Comparison of ENCODE assay signal across 8 cellular contexts in genomic region chr14:23009483-23009938, GRCh38. TPM values are rescaled to one million over a fixed set of nuclear protein-coding genes. Genes with fewer than 3 reads are reported as not detected.
DNase-seq lines count a peak whose midpoint lies in the region; ATAC-seq and TF ChIP-seq lines count a peak whose summit lies in the region.

No MANE protein-coding gene starts in this region.

- H3K27me3 ChIP-seq in SK-N-SH (ENCODE audit: insufficient read depth) (no peaks in the 10 kb centered on the region), iPS-18a (ENCODE audit: control insufficient read depth, insufficient read depth, low read length) (no peaks in the 10 kb centered on the region), suprapubic skin (no peaks in the 10 kb centered on the region)

- peaks cover 34% of the 10 kb centered on the region for H3F3A ChIP-seq in SK-N-SH (replicated peaks; ENCODE audit: insufficient read depth)

- H3K4me3 ChIP-seq in SK-N-SH (ENCODE audit: low read depth in 2 of 2, low read length in 1 of 2) (peak overlapping the region; percentile 50 to 61), WI38 (ENCODE audit: low read depth, low read length) (peak overlapping the region; percentile 58), iPS-18a (ENCODE audit: low read length) (peak overlapping the region; percentile 64), suprapubic skin (peak overlapping the region; percentile 63)

- no peaks in the 10 kb centered on the region for H4K20me1 ChIP-seq in SK-N-SH (ENCODE audit: insufficient read depth)

- H3K9ac ChIP-seq in SK-N-SH = peak overlapping the region; percentile 69
- peak overlapping the region; percentile 38 for H3K9ac ChIP-seq in iPS-18a (ENCODE audit: low read length)

- H3K36me3 ChIP-seq in SK-N-SH (replicated peaks in 1 of 2; ENCODE audit: control insufficient read depth in 1 of 2, insufficient read depth in 2 of 2, low read length in 1 of 2) (no peaks in the 10 kb centered on the region), iPS-18a (ENCODE audit: control insufficient read depth, low read depth, low read length) (no peaks in the 10 kb centered on the region), suprapubic skin (no peaks in the 10 kb centered on the region)

- no peak for TF ChIP-seq EP300 in SK-N-SH (IDR thresholded peaks at IDR 0.05; ENCODE audit: borderline replicate concordance in 1 of 2, low read depth in 1 of 2, low read length in 1 of 2)
- TF ChIP-seq EP300 in suprapubic skin (IDR thresholded peaks at IDR 0.05) = no peak

- POLR2A ChIA-PET in SK-N-SH (lab: Yijun Ruan, JAX) = no interaction called here

- ATAC-seq in SK-N-SH treated with all-trans-retinoic acid at 6 μM for 48 hours = no peak

- H3K4me1 ChIP-seq in SK-N-SH (ENCODE audit: control insufficient read depth in 1 of 2, insufficient read depth in 2 of 2, low read depth in 1 of 2, low read length in 1 of 2) (peaks cover 18 to 22% of the 10 kb centered on the region in 2 experiments), iPS-18a (ENCODE audit: control insufficient read depth, low read depth, low read length) (peaks cover 17% of the 10 kb centered on the region), suprapubic skin (peaks cover 40% of the 10 kb centered on the region)

- WGBS in SK-N-SH (ENCODE audit: low lambda C conversion rate) = 21% methylated on average over 8 of the region's 8 CpGs
- WGBS in suprapubic skin = 7% methylated on average over 8 of the region's 8 CpGs

- H3K9me2 ChIP-seq in SK-N-SH = no peaks in the 10 kb centered on the region

- no peak for TF ChIP-seq POLR2A in suprapubic skin (IDR thresholded peaks at IDR 0.05)

- TF ChIP-seq RAD21 in SK-N-SH (IDR thresholded peaks at IDR 0.05; ENCODE audit: low read length) = no peak

- H3K79me2 ChIP-seq in SK-N-SH (ENCODE audit: insufficient read depth) = 0 out of 2 replicates have a peak, but pooled peaks cover 3% of the 10 kb centered on the region

- DNase-seq in SK-N-SH (no peak), suprapubic skin (ENCODE audit: low spot score in 2 of 2) (no peak), SHP77 (lab: John Stamatoyannopoulos, UW) (no peak), GM13977 (ENCODE audit: low spot score) (no peak)
- no peak for DNase-seq in stimulated activated CD4-positive, alpha-beta T cell treated with anti-CD3 and anti-CD28 coated beads, Interleukin-1b, Interleukin-23, amount 100 ng/mL, for 48 hours

- H3K4me2 ChIP-seq in SK-N-SH = peak overlapping the region; percentile 65

- TF ChIP-seq CTCF in SK-N-SH (IDR thresholded peaks at IDR 0.05) = no peak
- no peak for TF ChIP-seq CTCF in WI38 (IDR thresholded peaks at IDR 0.05; ENCODE audit: low read depth, low read length)
- no peak for TF ChIP-seq CTCF in suprapubic skin (IDR thresholded peaks at IDR 0.05)
- no peak for TF ChIP-seq CTCF in GM13977 (IDR thresholded peaks at IDR 0.05; ENCODE audit: extremely low read depth, insufficient read depth, missing control alignments)

- H3K27ac ChIP-seq in SK-N-SH (ENCODE audit: low read depth in 2 of 2, low read length in 1 of 2) (peak overlapping the region; percentile 54 to 90), iPS-18a (ENCODE audit: low read length) (no peak overlapping the region), suprapubic skin (peak overlapping the region; percentile 85)

- H3K9me3 ChIP-seq in SK-N-SH = no peaks in the 10 kb centered on the region
- H3K9me3 ChIP-seq in iPS-18a (ENCODE audit: control insufficient read depth, low read depth, low read length) = no peaks in the 10 kb centered on the region
- H3K9me3 ChIP-seq in suprapubic skin = no peaks in the 10 kb centered on the region

- CTCF ChIA-PET in SK-N-SH (lab: Yijun Ruan, JAX) = interaction anchor here (1.8 to 4.1 kb wide), 5 partner anchors 14 to 59 kb away, joined by 3 to 61 read pairs (median 21); partner anchors contain the start of gene CDH24

- in situ Hi-C loops in GM13977 (cut with MboI; ENCODE audit: low pct_unique_long_range_greater_than_20kb, low sequenced_read_pairs, unreplicated experiment) = no loop called here

- peak overlapping the region; percentile 96 for H2AFZ ChIP-seq in SK-N-SH (ENCODE audit: low read depth)

TF ChIP-seq in SK-N-SH, 30 proteins besides CTCF, POLR2A, EP300 and RAD21:
- no peak for TF ChIP-seq FOXJ3 (CRISPR knock-in tag; IDR thresholded peaks at IDR 0.05)
- TF ChIP-seq, protein P1, sequence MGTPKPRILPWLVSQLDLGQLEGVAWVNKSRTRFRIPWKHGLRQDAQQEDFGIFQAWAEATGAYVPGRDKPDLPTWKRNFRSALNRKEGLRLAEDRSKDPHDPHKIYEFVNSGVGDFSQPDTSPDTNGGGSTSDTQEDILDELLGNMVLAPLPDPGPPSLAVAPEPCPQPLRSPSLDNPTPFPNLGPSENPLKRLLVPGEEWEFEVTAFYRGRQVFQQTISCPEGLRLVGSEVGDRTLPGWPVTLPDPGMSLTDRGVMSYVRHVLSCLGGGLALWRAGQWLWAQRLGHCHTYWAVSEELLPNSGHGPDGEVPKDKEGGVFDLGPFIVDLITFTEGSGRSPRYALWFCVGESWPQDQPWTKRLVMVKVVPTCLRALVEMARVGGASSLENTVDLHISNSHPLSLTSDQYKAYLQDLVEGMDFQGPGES (IDR thresholded peaks at IDR 0.05; ENCODE audit: low read depth, low read length) = no peak

TF ChIP-seq in SK-N-SH treated with all-trans-retinoic acid at 6 μM for 48 hours, 23 proteins besides CTCF, POLR2A, EP300 and RAD21 (continues in another document):
- no peak for TF ChIP-seq CSDC2 (CRISPR knock-in tag; IDR thresholded peaks at IDR 0.05)
- TF ChIP-seq ZNF8 (CRISPR knock-in tag; IDR thresholded peaks at IDR 0.05) = no peak
- TF ChIP-seq TOX (CRISPR knock-in tag; IDR thresholded peaks at IDR 0.05; ENCODE audit: borderline replicate concordance) = no peak
- no peak for TF ChIP-seq ARNTL (CRISPR knock-in tag; IDR thresholded peaks at IDR 0.05; ENCODE audit: borderline replicate concordance, low read depth)
- TF ChIP-seq ISL1 (CRISPR knock-in tag; IDR thresholded peaks at IDR 0.05) = no peak
- TF ChIP-seq POU6F1 (CRISPR knock-in tag; IDR thresholded peaks at IDR 0.05; ENCODE audit: borderline replicate concordance, low read depth) = no peak
- TF ChIP-seq, protein P2, sequence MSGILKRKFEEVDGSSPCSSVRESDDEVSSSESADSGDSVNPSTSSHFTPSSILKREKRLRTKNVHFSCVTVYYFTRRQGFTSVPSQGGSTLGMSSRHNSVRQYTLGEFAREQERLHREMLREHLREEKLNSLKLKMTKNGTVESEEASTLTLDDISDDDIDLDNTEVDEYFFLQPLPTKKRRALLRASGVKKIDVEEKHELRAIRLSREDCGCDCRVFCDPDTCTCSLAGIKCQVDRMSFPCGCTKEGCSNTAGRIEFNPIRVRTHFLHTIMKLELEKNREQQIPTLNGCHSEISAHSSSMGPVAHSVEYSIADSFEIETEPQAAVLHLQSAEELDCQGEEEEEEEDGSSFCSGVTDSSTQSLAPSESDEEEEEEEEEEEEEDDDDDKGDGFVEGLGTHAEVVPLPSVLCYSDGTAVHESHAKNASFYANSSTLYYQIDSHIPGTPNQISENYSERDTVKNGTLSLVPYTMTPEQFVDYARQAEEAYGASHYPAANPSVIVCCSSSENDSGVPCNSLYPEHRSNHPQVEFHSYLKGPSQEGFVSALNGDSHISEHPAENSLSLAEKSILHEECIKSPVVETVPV (CRISPR knock-in tag; IDR thresholded peaks at IDR 0.05) = no peak
- TF ChIP-seq GLIS3 (CRISPR knock-in tag; IDR thresholded peaks at IDR 0.05) = no peak
- TF ChIP-seq ZNF565 (CRISPR knock-in tag; conservative IDR thresholded peaks at IDR 0.05; ENCODE audit: low read depth) = no peak
- TF ChIP-seq OSR1 (CRISPR knock-in tag; IDR thresholded peaks at IDR 0.05) = no peak
- TF ChIP-seq BACH2 (CRISPR knock-in tag; IDR thresholded peaks at IDR 0.05; ENCODE audit: borderline replicate concordance) = no peak
- TF ChIP-seq ESRRG (CRISPR knock-in tag; IDR thresholded peaks at IDR 0.05) = no peak

RNA-seq across cellular contexts. Expression of gene C14orf93, which starts 0.4 kb away (rescaled TPM):
- 9.1 and 9.5 TPM in 2 replicates for polyA plus RNA-seq in SK-N-SH (2012; rRNA removed)
- 5.4 and 7.8 TPM in 2 replicates for polyA plus RNA-seq in SK-N-SH (2012; cell fraction: cytosol; rRNA removed)
- polyA plus RNA-seq in SK-N-SH (2012; cell fraction: nucleus; rRNA removed) = 12.3 and 14.9 TPM in 2 replicates
- 10 to 100 TPM; 19.1 to 32.9 (median 24.3) TPM for total RNA-seq in suprapubic skin

RNA-seq across cellular contexts. Expression of gene PSMB5, which starts 25.2 kb away (rescaled TPM):
- 337 and 401 TPM in 2 replicates for polyA plus RNA-seq in SK-N-SH (2012; rRNA removed)
- polyA plus RNA-seq in SK-N-SH (2012; cell fraction: cytosol; rRNA removed) = 295 and 345 TPM in 2 replicates
- 185 and 217 TPM in 2 replicates for polyA plus RNA-seq in SK-N-SH (2012; cell fraction: nucleus; rRNA removed)
- 100 to 1,000 TPM in 3 of 4 donors, 10 to 100 TPM in 1; 59.7 to 167 (median 135) TPM for total RNA-seq in suprapubic skin

RNA-seq across cellular contexts. Expression of gene AJUBA, which starts 27.2 kb away (rescaled TPM):
- 24.4 and 36.2 TPM in 2 replicates for polyA plus RNA-seq in SK-N-SH (2012; rRNA removed)
- 20.0 and 24.7 TPM in 2 replicates for polyA plus RNA-seq in SK-N-SH (2012; cell fraction: cytosol; rRNA removed)
- 37.7 and 54.6 TPM in 2 replicates for polyA plus RNA-seq in SK-N-SH (2012; cell fraction: nucleus; rRNA removed)
- 100 to 1,000 TPM in 1 of 4 donors, 10 to 100 TPM in 3; 66.0 to 120 (median 79.2) TPM for total RNA-seq in suprapubic skin

RNA-seq across cellular contexts. Expression of gene PSMB11, which starts 32.5 kb away (rescaled TPM):
- polyA plus RNA-seq in SK-N-SH (2012; rRNA removed) = not detected in 2 replicates
- polyA plus RNA-seq in SK-N-SH (2012; cell fraction: cytosol; rRNA removed) = not detected in 2 replicates
- polyA plus RNA-seq in SK-N-SH (2012; cell fraction: nucleus; rRNA removed) = not detected in 2 replicates
- total RNA-seq in suprapubic skin = not detected

RNA-seq across cellular contexts. Expression of gene CDH24, which starts 47.8 kb away (rescaled TPM):
- polyA plus RNA-seq in SK-N-SH (2012; rRNA removed) = 30.8 and 36.7 TPM in 2 replicates
- 5.2 and 9.5 TPM in 2 replicates for polyA plus RNA-seq in SK-N-SH (2012; cell fraction: cytosol; rRNA removed)
- polyA plus RNA-seq in SK-N-SH (2012; cell fraction: nucleus; rRNA removed) = 289 and 297 TPM in 2 replicates
- total RNA-seq in suprapubic skin = 1 to 10 TPM; 3.4 to 8.4 (median 5.7) TPM
